ENCODE assay signal across 1 cellular context in the genomic region with DNA sequence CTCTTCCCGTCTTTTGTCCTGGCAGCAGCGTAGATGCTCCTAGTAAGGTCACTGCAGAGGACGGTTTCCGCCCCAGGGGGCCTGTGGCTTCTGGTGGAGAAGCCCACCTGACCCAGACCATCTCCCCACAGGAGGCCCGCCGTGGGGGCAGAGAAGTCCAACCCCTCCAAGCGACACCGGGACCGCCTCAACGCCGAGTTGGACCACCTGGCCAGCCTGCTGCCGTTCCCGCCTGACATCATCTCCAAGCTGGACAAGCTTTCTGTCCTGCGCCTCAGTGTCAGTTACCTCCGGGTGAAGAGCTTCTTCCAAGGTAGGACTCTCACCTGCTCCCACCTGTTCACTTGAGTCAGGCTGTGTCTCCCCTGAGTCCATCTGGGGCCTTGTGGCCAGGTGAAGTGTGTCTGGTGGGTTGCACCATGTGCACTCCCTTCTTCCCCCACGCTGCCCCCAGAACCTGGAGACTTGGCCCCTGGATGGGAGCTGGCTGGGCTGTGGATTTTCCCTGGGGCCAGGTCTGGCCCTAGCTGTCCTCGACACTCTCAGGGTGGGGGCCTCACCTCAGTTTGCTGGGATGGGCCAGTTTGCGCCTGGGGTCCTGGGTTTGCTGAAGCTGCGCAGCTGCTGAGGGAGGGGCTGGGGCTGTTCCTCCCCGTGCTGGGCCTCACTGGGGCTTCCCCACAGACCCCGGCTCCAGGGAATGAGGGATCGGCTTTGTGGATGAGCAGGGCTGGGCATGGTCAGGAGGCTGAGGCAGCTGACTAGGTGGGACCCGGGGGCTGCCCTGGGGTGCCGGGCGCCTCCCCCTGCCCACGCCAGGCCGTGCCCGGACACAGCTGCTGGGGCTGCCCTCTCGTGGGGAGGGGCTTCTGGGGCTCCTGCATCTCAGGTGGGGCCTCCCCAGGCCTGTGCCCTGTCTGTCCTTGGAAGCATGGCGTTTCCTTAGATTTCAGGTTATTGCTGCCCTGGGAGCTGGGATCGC.
TF ChIP-seq lines count a peak whose summit lies in the region.

No MANE protein-coding gene starts in this region.

TF ChIP-seq in WTC11, 78 proteins besides CTCF, POLR2A, EP300 and RAD21 (continued from another document):
- TF ChIP-seq, protein P1, sequence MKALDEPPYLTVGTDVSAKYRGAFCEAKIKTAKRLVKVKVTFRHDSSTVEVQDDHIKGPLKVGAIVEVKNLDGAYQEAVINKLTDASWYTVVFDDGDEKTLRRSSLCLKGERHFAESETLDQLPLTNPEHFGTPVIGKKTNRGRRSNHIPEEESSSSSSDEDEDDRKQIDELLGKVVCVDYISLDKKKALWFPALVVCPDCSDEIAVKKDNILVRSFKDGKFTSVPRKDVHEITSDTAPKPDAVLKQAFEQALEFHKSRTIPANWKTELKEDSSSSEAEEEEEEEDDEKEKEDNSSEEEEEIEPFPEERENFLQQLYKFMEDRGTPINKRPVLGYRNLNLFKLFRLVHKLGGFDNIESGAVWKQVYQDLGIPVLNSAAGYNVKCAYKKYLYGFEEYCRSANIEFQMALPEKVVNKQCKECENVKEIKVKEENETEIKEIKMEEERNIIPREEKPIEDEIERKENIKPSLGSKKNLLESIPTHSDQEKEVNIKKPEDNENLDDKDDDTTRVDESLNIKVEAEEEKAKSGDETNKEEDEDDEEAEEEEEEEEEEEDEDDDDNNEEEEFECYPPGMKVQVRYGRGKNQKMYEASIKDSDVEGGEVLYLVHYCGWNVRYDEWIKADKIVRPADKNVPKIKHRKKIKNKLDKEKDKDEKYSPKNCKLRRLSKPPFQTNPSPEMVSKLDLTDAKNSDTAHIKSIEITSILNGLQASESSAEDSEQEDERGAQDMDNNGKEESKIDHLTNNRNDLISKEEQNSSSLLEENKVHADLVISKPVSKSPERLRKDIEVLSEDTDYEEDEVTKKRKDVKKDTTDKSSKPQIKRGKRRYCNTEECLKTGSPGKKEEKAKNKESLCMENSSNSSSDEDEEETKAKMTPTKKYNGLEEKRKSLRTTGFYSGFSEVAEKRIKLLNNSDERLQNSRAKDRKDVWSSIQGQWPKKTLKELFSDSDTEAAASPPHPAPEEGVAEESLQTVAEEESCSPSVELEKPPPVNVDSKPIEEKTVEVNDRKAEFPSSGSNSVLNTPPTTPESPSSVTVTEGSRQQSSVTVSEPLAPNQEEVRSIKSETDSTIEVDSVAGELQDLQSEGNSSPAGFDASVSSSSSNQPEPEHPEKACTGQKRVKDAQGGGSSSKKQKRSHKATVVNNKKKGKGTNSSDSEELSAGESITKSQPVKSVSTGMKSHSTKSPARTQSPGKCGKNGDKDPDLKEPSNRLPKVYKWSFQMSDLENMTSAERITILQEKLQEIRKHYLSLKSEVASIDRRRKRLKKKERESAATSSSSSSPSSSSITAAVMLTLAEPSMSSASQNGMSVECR (CRISPR knock-in tag; IDR thresholded peaks at IDR 0.05; ENCODE audit: borderline replicate concordance) = no peak
- TF ChIP-seq, protein P2, sequence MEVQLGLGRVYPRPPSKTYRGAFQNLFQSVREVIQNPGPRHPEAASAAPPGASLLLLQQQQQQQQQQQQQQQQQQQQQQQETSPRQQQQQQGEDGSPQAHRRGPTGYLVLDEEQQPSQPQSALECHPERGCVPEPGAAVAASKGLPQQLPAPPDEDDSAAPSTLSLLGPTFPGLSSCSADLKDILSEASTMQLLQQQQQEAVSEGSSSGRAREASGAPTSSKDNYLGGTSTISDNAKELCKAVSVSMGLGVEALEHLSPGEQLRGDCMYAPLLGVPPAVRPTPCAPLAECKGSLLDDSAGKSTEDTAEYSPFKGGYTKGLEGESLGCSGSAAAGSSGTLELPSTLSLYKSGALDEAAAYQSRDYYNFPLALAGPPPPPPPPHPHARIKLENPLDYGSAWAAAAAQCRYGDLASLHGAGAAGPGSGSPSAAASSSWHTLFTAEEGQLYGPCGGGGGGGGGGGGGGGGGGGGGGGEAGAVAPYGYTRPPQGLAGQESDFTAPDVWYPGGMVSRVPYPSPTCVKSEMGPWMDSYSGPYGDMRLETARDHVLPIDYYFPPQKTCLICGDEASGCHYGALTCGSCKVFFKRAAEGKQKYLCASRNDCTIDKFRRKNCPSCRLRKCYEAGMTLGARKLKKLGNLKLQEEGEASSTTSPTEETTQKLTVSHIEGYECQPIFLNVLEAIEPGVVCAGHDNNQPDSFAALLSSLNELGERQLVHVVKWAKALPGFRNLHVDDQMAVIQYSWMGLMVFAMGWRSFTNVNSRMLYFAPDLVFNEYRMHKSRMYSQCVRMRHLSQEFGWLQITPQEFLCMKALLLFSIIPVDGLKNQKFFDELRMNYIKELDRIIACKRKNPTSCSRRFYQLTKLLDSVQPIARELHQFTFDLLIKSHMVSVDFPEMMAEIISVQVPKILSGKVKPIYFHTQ (CRISPR knock-in tag; IDR thresholded peaks at IDR 0.05) = no peak
- TF ChIP-seq ZNF423 (CRISPR knock-in tag; IDR thresholded peaks at IDR 0.05) = no peak
- TF ChIP-seq, protein P3, sequence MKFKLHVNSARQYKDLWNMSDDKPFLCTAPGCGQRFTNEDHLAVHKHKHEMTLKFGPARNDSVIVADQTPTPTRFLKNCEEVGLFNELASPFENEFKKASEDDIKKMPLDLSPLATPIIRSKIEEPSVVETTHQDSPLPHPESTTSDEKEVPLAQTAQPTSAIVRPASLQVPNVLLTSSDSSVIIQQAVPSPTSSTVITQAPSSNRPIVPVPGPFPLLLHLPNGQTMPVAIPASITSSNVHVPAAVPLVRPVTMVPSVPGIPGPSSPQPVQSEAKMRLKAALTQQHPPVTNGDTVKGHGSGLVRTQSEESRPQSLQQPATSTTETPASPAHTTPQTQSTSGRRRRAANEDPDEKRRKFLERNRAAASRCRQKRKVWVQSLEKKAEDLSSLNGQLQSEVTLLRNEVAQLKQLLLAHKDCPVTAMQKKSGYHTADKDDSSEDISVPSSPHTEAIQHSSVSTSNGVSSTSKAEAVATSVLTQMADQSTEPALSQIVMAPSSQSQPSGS (CRISPR knock-in tag; IDR thresholded peaks at IDR 0.05; ENCODE audit: borderline replicate concordance, low read depth) = no peak
- TF ChIP-seq ETV6 (CRISPR knock-in tag; IDR thresholded peaks at IDR 0.05) = no peak
- TF ChIP-seq, protein P4, sequence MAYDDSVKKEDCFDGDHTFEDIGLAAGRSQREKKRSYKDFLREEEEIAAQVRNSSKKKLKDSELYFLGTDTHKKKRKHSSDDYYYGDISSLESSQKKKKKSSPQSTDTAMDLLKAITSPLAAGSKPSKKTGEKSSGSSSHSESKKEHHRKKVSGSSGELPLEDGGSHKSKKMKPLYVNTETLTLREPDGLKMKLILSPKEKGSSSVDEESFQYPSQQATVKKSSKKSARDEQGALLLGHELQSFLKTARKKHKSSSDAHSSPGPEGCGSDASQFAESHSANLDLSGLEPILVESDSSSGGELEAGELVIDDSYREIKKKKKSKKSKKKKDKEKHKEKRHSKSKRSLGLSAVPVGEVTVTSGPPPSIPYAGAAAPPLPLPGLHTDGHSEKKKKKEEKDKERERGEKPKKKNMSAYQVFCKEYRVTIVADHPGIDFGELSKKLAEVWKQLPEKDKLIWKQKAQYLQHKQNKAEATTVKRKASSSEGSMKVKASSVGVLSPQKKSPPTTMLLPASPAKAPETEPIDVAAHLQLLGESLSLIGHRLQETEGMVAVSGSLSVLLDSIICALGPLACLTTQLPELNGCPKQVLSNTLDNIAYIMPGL (CRISPR knock-in tag; IDR thresholded peaks at IDR 0.05) = no peak
- no peak for TF ChIP-seq MYBL2 (CRISPR knock-in tag; IDR thresholded peaks at IDR 0.05)
- TF ChIP-seq, protein P5, sequence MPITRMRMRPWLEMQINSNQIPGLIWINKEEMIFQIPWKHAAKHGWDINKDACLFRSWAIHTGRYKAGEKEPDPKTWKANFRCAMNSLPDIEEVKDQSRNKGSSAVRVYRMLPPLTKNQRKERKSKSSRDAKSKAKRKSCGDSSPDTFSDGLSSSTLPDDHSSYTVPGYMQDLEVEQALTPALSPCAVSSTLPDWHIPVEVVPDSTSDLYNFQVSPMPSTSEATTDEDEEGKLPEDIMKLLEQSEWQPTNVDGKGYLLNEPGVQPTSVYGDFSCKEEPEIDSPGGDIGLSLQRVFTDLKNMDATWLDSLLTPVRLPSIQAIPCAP (CRISPR knock-in tag; IDR thresholded peaks at IDR 0.05) = no peak
- TF ChIP-seq ZNF416 (CRISPR knock-in tag; IDR thresholded peaks at IDR 0.05) = no peak
- TF ChIP-seq ESRRA (CRISPR knock-in tag; IDR thresholded peaks at IDR 0.05; ENCODE audit: borderline replicate concordance) = no peak
- TF ChIP-seq, protein P6, sequence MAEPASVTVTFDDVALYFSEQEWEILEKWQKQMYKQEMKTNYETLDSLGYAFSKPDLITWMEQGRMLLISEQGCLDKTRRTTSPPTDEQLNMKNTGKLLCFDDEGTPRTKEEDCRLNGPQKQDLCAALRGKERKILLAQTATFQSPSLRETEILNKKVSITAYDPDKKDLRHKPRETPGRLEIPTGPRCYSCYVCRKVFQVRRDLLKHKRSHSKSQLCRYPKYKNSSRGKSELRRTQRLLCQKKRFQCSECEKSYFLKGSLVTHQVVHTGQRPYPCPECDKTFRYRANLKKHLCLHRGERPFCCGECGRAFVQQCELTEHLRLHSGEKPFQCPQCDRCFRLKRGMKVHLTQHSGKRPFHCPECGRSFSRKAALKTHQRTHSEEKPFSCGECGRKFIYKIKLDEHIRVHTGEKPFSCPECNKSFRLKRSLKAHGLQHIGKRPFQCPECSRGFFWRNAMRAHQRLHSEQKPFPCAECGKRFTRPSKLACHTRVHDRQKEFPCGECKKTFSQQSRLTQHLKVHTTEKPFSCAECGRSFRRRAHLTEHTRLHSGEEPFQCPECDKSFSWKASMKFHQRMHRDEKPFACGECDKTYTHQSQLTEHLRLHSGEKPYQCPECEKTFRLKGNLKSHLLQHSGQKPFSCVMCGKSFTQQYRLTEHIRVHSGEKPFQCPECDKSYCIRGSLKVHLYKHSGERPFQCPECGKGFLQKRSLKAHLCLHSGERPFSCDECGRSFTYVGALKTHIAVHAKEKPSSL (CRISPR knock-in tag; conservative IDR thresholded peaks at IDR 0.05) = no peak
TF ChIP-seq in WTC11: peak in this region for 0.
